ENCODE assay signal across 8 cellular contexts in the genomic region with DNA sequence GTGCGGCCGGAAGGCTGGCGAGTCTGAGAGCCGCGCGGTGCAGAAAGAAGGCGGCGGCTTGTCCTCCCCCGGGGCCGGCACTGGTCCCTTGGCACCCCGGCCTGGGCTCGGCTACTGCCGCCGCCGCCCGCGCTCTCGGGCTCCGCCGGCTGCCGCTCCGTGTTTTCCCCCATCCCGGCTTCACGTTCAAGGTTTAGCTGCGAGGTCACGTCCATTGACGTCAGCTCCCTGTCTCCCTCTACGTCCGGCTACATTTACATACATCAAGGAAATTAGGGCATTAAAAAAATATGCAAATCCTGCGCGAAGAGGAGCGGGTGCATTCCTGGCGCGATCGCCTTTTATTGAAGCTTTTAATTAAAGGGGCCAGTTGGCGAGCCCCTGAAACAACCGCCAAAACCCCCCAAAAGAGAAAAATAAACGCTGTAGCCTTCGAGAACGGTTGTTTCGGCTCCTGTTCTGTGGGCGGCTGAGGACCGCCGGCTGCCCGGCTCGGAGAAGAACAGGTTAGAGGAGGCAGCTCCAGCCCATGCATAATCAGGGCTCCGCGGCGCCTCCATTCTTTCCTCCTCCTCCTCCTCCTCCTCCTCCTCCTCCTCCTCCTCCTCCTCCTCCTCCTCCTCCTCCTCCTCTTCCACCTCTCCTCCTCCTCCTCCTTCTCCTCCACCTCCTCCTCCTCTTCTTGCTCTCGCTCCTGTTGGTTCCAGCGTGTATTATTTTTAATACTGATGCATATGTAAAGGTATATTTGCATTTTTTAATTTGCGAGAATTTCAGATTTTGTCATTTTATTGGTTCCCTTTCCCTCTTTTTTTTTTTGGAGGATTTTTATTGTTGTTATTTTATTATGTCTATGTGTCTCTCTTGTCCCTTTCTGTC.
DNase-seq lines count a peak whose midpoint lies in the region; ATAC-seq, FAIRE-seq and TF ChIP-seq lines count a peak whose summit lies in the region.

No MANE protein-coding gene starts in this region.

- TF ChIP-seq CTCF in WERI-Rb-1 (IDR thresholded peaks at IDR 0.05; ENCODE audit: low read depth, low read length): no peak
- TF ChIP-seq CTCF in pancreas (IDR thresholded peaks at IDR 0.05): no peak
- TF ChIP-seq CTCF in omental fat pad (IDR thresholded peaks at IDR 0.05): no peak

- 3 to 4% methylated on average over 38 to 52 of the region's 52 CpGs for WGBS in pancreas, 2 donors

- H3K4me1 ChIP-seq in pancreas: peaks cover 0 to 14% (median 0%) of the 10 kb centered on the region in 3 donors

- H3K27me3 ChIP-seq in WERI-Rb-1 (ENCODE audit: insufficient read depth, low read depth, severe bottlenecking) (no peaks in the 10 kb centered on the region), pancreas (peaks cover 11 to 92% (median 35%) of the 10 kb centered on the region in 4 donors)

- H3K9me3 ChIP-seq in WERI-Rb-1 (ENCODE audit: severe bottlenecking) (no peaks in the 10 kb centered on the region), pancreas (no peaks in the 10 kb centered on the region)

- H3K4me3 ChIP-seq in WERI-Rb-1 (ENCODE audit: low read depth, low read length) (peak overlapping the region; percentile 80), pancreas (peak overlapping the region in 2 of 4 donors; percentile 27 to 46)

- intact Hi-C loops in pancreas (cut with DNase I): loop anchor here in 1 of 3 donors (5.0 kb wide), 2 partner anchors 529 to 894 kb away; no protein-coding TSS in a partner anchor

- no peak for FAIRE-seq in pancreas (lab: Jason Lieb, UNC)

- H3K27ac ChIP-seq in WERI-Rb-1: peak overlapping the region; percentile 95
- no peak overlapping the region for H3K27ac ChIP-seq in pancreas

- peak; percentile 56 for DNase-seq in activated CD8-positive, alpha-beta memory T cell treated with anti-CD3 and anti-CD28 coated beads, Interleukin-2, amount 50 U/mL, for 48 hours
- DNase-seq in activated CD8-positive, alpha-beta memory T cell treated with anti-CD3 and anti-CD28 coated beads for 24 hours: no peak
- DNase-seq in NCI-H187 treated with DMSO at 0.1 percent for 48 hours (lab: John Stamatoyannopoulos, UW) (peak; percentile 54), WERI-Rb-1 (peak; percentile 90), globus pallidus (ENCODE audit: low spot score) (peak; percentile 84), pancreas (peak in 2 of 6 donors; percentile 27 to 72), omental fat pad (ENCODE audit: low spot score) (no peak)

- ATAC-seq in HG02610 (IDR thresholded peaks at IDR 0.05; ENCODE audit: unreplicated experiment) (peak; percentile 38), pancreas (peak; percentile 34 to 64 (median 62)), omental fat pad (ENCODE audit: low FRiP score) (no peak)

- no peaks in the 10 kb centered on the region; the same call in 1 of the 2 replicates for H3K36me3 ChIP-seq in WERI-Rb-1
- H3K36me3 ChIP-seq in pancreas: no peaks in the 10 kb centered on the region

Comparison
In these comparisons a context has a peak if more than half of its experiments do, and no peak if none do; other contexts are left out.
1. DNase-seq: peak in activated CD8-positive, alpha-beta memory T cell treated with anti-CD3 and anti-CD28 coated beads, Interleukin-2, amount 50 U/mL, for 48 hours (single experiment), NCI-H187 treated with DMSO at 0.1 percent for 48 hours (single experiment), WERI-Rb-1 (single experiment) and globus pallidus (single experiment); none in activated CD8-positive, alpha-beta memory T cell treated with anti-CD3 and anti-CD28 coated beads for 24 hours (single experiment) and omental fat pad (single experiment).